ENCODE assay signal across 1 cellular context in genomic region chr15:77025066-77025435, GRCh38.
TF ChIP-seq lines count a peak whose summit lies in the region.

No MANE protein-coding gene starts in this region.

TF ChIP-seq in K562, 482 proteins besides CTCF, POLR2A, EP300 and RAD21 (continued from another document):
- no peak for TF ChIP-seq THAP12 (CRISPR knock-in tag; IDR thresholded peaks at IDR 0.05)
- no peak for TF ChIP-seq ESRRB (CRISPR knock-in tag; IDR thresholded peaks at IDR 0.05; ENCODE audit: borderline replicate concordance)
